Comparison of ENCODE assay signal across 1 cellular context in the genomic region with DNA sequence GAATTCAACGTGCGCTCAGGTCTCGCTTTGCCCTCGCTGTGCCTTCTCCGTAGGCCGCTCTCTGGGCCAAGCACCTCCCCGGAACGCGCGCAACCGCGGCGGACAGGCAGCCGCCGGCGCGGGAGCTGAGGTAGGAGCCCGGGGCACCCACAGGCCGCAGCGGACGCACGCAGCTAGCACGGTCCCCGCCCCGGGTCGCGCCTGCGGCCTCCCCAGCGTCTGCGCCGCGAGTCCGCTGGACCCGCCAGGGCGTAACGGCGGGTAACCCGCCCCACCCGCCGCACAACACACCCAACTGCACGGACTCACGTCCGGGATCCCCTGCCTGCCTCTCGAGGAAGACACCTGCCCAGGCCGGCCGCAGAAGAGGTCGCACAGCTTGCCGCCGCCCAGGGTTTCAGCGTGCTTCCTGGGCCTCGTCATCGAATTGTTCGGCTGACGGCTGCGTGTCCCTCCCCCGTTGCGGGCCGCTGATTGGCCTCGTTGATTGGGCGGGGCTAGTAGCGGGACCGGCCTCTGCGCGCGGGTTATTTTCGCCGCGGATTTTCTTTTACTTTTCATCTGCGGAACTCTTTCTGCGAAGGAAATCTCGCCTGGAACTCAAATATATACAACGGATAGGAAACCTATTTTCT.
TF ChIP-seq lines count a peak whose summit lies in the region.

A gene with protein sequence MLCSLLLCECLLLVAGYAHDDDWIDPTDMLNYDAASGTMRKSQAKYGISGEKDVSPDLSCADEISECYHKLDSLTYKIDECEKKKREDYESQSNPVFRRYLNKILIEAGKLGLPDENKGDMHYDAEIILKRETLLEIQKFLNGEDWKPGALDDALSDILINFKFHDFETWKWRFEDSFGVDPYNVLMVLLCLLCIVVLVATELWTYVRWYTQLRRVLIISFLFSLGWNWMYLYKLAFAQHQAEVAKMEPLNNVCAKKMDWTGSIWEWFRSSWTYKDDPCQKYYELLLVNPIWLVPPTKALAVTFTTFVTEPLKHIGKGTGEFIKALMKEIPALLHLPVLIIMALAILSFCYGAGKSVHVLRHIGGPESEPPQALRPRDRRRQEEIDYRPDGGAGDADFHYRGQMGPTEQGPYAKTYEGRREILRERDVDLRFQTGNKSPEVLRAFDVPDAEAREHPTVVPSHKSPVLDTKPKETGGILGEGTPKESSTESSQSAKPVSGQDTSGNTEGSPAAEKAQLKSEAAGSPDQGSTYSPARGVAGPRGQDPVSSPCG (minus strand): TSS at position 433 of the 635 bp plus-strand sequence. CDS start 13,047 bp downstream, outside the sequence.

TF ChIP-seq in HEK293, 187 proteins besides CTCF, POLR2A, EP300 and RAD21 (continued from another document and continues in another):
- 0 out of 2 replicates have a peak, but pooled peaks have one; percentile 29 for TF ChIP-seq ZNF394 (tag by site-specific recombination; IDR thresholded peaks at IDR 0.05; ENCODE audit: borderline replicate concordance)
- TF ChIP-seq RBAK (tag by site-specific recombination; IDR thresholded peaks at IDR 0.05): no peak
- TF ChIP-seq, protein P1, sequence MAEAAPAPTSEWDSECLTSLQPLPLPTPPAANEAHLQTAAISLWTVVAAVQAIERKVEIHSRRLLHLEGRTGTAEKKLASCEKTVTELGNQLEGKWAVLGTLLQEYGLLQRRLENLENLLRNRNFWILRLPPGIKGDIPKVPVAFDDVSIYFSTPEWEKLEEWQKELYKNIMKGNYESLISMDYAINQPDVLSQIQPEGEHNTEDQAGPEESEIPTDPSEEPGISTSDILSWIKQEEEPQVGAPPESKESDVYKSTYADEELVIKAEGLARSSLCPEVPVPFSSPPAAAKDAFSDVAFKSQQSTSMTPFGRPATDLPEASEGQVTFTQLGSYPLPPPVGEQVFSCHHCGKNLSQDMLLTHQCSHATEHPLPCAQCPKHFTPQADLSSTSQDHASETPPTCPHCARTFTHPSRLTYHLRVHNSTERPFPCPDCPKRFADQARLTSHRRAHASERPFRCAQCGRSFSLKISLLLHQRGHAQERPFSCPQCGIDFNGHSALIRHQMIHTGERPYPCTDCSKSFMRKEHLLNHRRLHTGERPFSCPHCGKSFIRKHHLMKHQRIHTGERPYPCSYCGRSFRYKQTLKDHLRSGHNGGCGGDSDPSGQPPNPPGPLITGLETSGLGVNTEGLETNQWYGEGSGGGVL (tag by site-specific recombination; IDR thresholded peaks at IDR 0.05): peak; percentile 51; the same call in 1 of the 2 replicates
- peak; percentile 39; the same call in 1 of the 2 replicates for TF ChIP-seq YY1 (tag by site-specific recombination; IDR thresholded peaks at IDR 0.05)
- TF ChIP-seq, protein P2, sequence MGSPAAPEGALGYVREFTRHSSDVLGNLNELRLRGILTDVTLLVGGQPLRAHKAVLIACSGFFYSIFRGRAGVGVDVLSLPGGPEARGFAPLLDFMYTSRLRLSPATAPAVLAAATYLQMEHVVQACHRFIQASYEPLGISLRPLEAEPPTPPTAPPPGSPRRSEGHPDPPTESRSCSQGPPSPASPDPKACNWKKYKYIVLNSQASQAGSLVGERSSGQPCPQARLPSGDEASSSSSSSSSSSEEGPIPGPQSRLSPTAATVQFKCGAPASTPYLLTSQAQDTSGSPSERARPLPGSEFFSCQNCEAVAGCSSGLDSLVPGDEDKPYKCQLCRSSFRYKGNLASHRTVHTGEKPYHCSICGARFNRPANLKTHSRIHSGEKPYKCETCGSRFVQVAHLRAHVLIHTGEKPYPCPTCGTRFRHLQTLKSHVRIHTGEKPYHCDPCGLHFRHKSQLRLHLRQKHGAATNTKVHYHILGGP (tag by site-specific recombination; IDR thresholded peaks at IDR 0.05): 0 out of 2 replicates have a peak, but pooled peaks have one; percentile 11
- TF ChIP-seq ZNF621 (tag by site-specific recombination; IDR thresholded peaks at IDR 0.05): no peak
- TF ChIP-seq ZNF324 (tag by site-specific recombination; IDR thresholded peaks at IDR 0.05): 0 out of 2 replicates have a peak, but pooled peaks have one; percentile 36
- peak; percentile 32 for TF ChIP-seq ZFHX2 (tag by site-specific recombination; conservative IDR thresholded peaks at IDR 0.05)
- TF ChIP-seq ZBTB20 (tag by site-specific recombination; IDR thresholded peaks at IDR 0.05): peak; percentile 85
- no peak for TF ChIP-seq ZNF571 (tag by site-specific recombination; IDR thresholded peaks at IDR 0.05)
- no peak for TF ChIP-seq ZNF654 (tag by site-specific recombination; IDR thresholded peaks at IDR 0.05; ENCODE audit: low read depth)
- TF ChIP-seq SP3 (tag by site-specific recombination; IDR thresholded peaks at IDR 0.05): peak; percentile 80
- TF ChIP-seq, protein P3, sequence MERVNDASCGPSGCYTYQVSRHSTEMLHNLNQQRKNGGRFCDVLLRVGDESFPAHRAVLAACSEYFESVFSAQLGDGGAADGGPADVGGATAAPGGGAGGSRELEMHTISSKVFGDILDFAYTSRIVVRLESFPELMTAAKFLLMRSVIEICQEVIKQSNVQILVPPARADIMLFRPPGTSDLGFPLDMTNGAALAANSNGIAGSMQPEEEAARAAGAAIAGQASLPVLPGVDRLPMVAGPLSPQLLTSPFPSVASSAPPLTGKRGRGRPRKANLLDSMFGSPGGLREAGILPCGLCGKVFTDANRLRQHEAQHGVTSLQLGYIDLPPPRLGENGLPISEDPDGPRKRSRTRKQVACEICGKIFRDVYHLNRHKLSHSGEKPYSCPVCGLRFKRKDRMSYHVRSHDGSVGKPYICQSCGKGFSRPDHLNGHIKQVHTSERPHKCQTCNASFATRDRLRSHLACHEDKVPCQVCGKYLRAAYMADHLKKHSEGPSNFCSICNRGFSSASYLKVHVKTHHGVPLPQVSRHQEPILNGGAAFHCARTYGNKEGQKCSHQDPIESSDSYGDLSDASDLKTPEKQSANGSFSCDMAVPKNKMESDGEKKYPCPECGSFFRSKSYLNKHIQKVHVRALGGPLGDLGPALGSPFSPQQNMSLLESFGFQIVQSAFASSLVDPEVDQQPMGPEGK (tag by site-specific recombination; IDR thresholded peaks at IDR 0.05): peak; percentile 91
- peak; percentile 29 for TF ChIP-seq ZNF366 (tag by site-specific recombination; conservative IDR thresholded peaks at IDR 0.05)
- TF ChIP-seq, protein P4, sequence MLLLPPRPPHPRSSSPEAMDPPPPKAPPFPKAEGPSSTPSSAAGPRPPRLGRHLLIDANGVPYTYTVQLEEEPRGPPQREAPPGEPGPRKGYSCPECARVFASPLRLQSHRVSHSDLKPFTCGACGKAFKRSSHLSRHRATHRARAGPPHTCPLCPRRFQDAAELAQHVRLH (tag by site-specific recombination; IDR thresholded peaks at IDR 0.05): 0 out of 2 replicates have a peak, but pooled peaks have one; percentile 28
- TF ChIP-seq ZBTB17 (tag by site-specific recombination; IDR thresholded peaks at IDR 0.05): peak; percentile 84
- TF ChIP-seq, protein P5, sequence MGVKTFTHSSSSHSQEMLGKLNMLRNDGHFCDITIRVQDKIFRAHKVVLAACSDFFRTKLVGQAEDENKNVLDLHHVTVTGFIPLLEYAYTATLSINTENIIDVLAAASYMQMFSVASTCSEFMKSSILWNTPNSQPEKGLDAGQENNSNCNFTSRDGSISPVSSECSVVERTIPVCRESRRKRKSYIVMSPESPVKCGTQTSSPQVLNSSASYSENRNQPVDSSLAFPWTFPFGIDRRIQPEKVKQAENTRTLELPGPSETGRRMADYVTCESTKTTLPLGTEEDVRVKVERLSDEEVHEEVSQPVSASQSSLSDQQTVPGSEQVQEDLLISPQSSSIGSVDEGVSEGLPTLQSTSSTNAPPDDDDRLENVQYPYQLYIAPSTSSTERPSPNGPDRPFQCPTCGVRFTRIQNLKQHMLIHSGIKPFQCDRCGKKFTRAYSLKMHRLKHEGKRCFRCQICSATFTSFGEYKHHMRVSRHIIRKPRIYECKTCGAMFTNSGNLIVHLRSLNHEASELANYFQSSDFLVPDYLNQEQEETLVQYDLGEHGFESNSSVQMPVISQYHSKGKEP (tag by site-specific recombination; IDR thresholded peaks at IDR 0.05): no peak
- TF ChIP-seq ZNF843 (tag by site-specific recombination; IDR thresholded peaks at IDR 0.05): 0 out of 2 replicates have a peak, but pooled peaks have one; percentile 15
- peak; percentile 87 for TF ChIP-seq ZEB2 (tag by site-specific recombination; IDR thresholded peaks at IDR 0.05)
- TF ChIP-seq SP2 (tag by site-specific recombination; IDR thresholded peaks at IDR 0.05): peak; percentile 94
- TF ChIP-seq ZNF791 (tag by site-specific recombination; IDR thresholded peaks at IDR 0.05): no peak
- TF ChIP-seq WT1 (tag by site-specific recombination; IDR thresholded peaks at IDR 0.05): 0 out of 2 replicates have a peak, but pooled peaks have one; percentile 14
- no peak for TF ChIP-seq IKZF3 (tag by site-specific recombination; IDR thresholded peaks at IDR 0.05)
- TF ChIP-seq ZNF76 (tag by site-specific recombination; IDR thresholded peaks at IDR 0.05; ENCODE audit: borderline replicate concordance, low read depth): 0 out of 2 replicates have a peak, but pooled peaks have one; percentile 42
- peak; percentile 85 for TF ChIP-seq GLIS2 (tag by site-specific recombination; IDR thresholded peaks at IDR 0.05)
- peak; percentile 54 for TF ChIP-seq ZNF423 (tag by site-specific recombination; IDR thresholded peaks at IDR 0.05)
- TF ChIP-seq MYNN (tag by site-specific recombination; IDR thresholded peaks at IDR 0.05; ENCODE audit: borderline replicate concordance): 0 out of 2 replicates have a peak, but pooled peaks have one; percentile 38
- TF ChIP-seq ZBTB8A (tag by site-specific recombination; IDR thresholded peaks at IDR 0.05): peak; percentile 48; the same call in 1 of the 2 replicates
- TF ChIP-seq ZNF510 (tag by site-specific recombination; IDR thresholded peaks at IDR 0.05; ENCODE audit: insufficient replicate concordance): no peak
- TF ChIP-seq, protein P6, sequence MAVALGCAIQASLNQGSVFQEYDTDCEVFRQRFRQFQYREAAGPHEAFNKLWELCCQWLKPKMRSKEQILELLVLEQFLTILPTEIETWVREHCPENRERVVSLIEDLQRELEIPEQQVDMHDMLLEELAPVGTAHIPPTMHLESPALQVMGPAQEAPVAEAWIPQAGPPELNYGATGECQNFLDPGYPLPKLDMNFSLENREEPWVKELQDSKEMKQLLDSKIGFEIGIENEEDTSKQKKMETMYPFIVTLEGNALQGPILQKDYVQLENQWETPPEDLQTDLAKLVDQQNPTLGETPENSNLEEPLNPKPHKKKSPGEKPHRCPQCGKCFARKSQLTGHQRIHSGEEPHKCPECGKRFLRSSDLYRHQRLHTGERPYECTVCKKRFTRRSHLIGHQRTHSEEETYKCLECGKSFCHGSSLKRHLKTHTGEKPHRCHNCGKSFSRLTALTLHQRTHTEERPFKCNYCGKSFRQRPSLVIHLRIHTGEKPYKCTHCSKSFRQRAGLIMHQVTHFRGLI (tag by site-specific recombination; IDR thresholded peaks at IDR 0.05): peak; percentile 51; the same call in 1 of the 2 replicates
- no peak for TF ChIP-seq ZNF248 (tag by site-specific recombination; IDR thresholded peaks at IDR 0.05)
- peak; percentile 64; the same call in 1 of the 2 replicates for TF ChIP-seq ZNF596 (tag by site-specific recombination; IDR thresholded peaks at IDR 0.05)
- TF ChIP-seq, protein P7, sequence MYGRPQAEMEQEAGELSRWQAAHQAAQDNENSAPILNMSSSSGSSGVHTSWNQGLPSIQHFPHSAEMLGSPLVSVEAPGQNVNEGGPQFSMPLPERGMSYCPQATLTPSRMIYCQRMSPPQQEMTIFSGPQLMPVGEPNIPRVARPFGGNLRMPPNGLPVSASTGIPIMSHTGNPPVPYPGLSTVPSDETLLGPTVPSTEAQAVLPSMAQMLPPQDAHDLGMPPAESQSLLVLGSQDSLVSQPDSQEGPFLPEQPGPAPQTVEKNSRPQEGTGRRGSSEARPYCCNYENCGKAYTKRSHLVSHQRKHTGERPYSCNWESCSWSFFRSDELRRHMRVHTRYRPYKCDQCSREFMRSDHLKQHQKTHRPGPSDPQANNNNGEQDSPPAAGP (tag by site-specific recombination; IDR thresholded peaks at IDR 0.05): peak; percentile 77; the same call in 1 of the 2 replicates
- TF ChIP-seq KLF9 (tag by site-specific recombination; IDR thresholded peaks at IDR 0.05; ENCODE audit: low read depth): peak; percentile 62; the same call in 1 of the 2 replicates
- peak; percentile 23; the same call in 1 of the 2 replicates for TF ChIP-seq ZNF10 (tag by site-specific recombination; IDR thresholded peaks at IDR 0.05)
- peak; percentile 78 for TF ChIP-seq ZBTB48 (tag by site-specific recombination; IDR thresholded peaks at IDR 0.05)
- TF ChIP-seq, protein P8, sequence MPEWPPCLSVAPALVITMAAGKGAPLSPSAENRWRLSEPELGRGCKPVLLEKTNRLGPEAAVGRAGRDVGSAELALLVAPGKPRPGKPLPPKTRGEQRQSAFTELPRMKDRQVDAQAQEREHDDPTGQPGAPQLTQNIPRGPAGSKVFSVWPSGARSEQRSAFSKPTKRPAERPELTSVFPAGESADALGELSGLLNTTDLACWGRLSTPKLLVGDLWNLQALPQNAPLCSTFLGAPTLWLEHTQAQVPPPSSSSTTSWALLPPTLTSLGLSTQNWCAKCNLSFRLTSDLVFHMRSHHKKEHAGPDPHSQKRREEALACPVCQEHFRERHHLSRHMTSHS (tag by site-specific recombination; IDR thresholded peaks at IDR 0.05): no peak
- TF ChIP-seq ZNF473 (tag by site-specific recombination; IDR thresholded peaks at IDR 0.05): no peak
- TF ChIP-seq KLF7 (tag by site-specific recombination; IDR thresholded peaks at IDR 0.05; ENCODE audit: borderline replicate concordance): peak; percentile 86; the same call in 1 of the 2 replicates
- 0 out of 2 replicates have a peak, but pooled peaks have one; percentile 22 for TF ChIP-seq OSR2 (tag by site-specific recombination; IDR thresholded peaks at IDR 0.05)
- peak; percentile 79 for TF ChIP-seq ZNF341 (tag by site-specific recombination; IDR thresholded peaks at IDR 0.05; ENCODE audit: low read depth)
- peak; percentile 95 for TF ChIP-seq ZSCAN30 (tag by site-specific recombination; IDR thresholded peaks at IDR 0.05)
- no peak for TF ChIP-seq ZNF112 (tag by site-specific recombination; IDR thresholded peaks at IDR 0.05)
- TF ChIP-seq, protein P9, sequence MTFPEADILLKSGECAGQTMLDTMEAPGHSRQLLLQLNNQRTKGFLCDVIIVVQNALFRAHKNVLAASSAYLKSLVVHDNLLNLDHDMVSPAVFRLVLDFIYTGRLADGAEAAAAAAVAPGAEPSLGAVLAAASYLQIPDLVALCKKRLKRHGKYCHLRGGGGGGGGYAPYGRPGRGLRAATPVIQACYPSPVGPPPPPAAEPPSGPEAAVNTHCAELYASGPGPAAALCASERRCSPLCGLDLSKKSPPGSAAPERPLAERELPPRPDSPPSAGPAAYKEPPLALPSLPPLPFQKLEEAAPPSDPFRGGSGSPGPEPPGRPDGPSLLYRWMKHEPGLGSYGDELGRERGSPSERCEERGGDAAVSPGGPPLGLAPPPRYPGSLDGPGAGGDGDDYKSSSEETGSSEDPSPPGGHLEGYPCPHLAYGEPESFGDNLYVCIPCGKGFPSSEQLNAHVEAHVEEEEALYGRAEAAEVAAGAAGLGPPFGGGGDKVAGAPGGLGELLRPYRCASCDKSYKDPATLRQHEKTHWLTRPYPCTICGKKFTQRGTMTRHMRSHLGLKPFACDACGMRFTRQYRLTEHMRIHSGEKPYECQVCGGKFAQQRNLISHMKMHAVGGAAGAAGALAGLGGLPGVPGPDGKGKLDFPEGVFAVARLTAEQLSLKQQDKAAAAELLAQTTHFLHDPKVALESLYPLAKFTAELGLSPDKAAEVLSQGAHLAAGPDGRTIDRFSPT (tag by site-specific recombination; IDR thresholded peaks at IDR 0.05): peak; percentile 70
- TF ChIP-seq ZNF549 (tag by site-specific recombination; IDR thresholded peaks at IDR 0.05): no peak; the same call in 1 of the 2 replicates
- TF ChIP-seq ZNF561 (tag by site-specific recombination; IDR thresholded peaks at IDR 0.05; ENCODE audit: borderline replicate concordance): peak; percentile 95
- TF ChIP-seq ZNF221 (tag by site-specific recombination; IDR thresholded peaks at IDR 0.05; ENCODE audit: borderline replicate concordance): no peak
- TF ChIP-seq KLF8 (tag by site-specific recombination; IDR thresholded peaks at IDR 0.05): peak; percentile 99
